1 cellular context compared by ENCODE assay signal in the genomic region with DNA sequence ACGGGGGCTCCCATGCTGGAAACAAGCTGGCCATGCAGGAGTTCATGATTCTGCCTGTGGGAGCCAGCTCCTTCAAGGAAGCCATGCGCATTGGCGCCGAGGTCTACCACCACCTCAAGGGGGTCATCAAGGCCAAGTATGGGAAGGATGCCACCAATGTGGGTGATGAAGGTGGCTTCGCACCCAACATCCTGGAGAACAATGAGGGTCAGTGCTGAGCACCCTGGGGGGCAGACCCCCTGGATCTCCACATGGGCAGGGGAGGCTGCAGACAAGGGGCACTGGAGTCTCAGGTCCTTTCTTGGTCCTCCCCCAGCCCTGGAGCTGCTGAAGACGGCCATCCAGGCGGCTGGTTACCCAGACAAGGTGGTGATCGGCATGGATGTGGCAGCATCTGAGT.
A peak's percentile ranks its signal among the peaks of the same experiment; 100 is the strongest.
TF ChIP-seq lines count a peak whose summit lies in the region.

No MANE protein-coding gene starts in this region.

TF ChIP-seq in HepG2, 621 proteins besides CTCF, POLR2A, EP300 and RAD21:
- TF ChIP-seq AGO2 (optimal IDR thresholded peaks at IDR 0.05; ENCODE audit: low read depth, low read length): peak; percentile 55
- TF ChIP-seq, protein P1, sequence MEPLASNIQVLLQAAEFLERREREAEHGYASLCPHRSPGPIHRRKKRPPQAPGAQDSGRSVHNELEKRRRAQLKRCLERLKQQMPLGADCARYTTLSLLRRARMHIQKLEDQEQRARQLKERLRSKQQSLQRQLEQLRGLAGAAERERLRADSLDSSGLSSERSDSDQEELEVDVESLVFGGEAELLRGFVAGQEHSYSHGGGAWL (CRISPR knock-in tag; IDR thresholded peaks at IDR 0.05): no peak
- no peak for TF ChIP-seq ZSCAN12 (CRISPR knock-in tag; IDR thresholded peaks at IDR 0.05)
- no peak for TF ChIP-seq HDAC6 (IDR thresholded peaks at IDR 0.05; ENCODE audit: low read depth, low read length)
